Comparison of ENCODE assay signal across 8 cellular contexts in the genomic region with DNA sequence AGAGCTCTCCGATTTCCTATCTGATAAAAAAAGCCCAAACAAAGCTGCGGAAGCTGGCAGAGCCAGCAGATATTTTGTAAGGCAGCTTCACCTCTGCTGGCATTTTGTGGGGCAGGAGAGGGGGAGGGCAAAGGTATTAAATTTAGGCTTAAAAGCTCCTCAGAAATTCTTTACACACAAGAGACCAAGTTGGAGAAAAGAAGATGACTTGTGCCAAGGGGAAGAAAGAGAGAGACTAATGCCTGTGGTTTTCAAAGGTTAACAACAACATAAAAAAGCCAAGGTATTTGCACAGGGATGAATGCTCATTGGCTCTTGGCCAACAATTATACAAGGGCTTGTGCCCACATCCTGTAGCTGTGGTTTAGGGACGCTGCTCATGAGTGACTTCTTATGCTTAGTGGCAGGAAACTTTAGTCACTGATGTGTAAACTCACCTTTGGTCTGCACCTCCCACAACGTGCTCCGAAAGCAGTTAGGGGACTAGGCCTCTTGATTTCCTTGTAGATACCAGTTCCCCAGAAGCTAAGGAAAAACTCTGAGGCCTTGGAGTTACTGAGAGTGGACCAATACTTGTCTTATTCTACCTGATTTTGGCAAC.
DNase-seq lines count a peak whose midpoint lies in the region; ATAC-seq and TF ChIP-seq lines count a peak whose summit lies in the region.

No MANE protein-coding gene starts in this region.

- H3K4me1 ChIP-seq in Panc1 (ENCODE audit: control insufficient read depth, insufficient read depth, low read length), result peaks cover 19% of the 10 kb centered on the region

- no peaks in the 10 kb centered on the region for H3K36me3 ChIP-seq in Panc1 (ENCODE audit: control insufficient read depth, insufficient read depth, low read length)

- no peak for TF ChIP-seq CTCF in Panc1 (IDR thresholded peaks at IDR 0.05)

- DNase-seq in Caki2 (ENCODE audit: low read depth) (peak; percentile 98), HT1080 (ENCODE audit: low read depth) (peak; percentile 100), Panc1 (ENCODE audit: low read depth, low spot score) (peak; percentile 99), left lobe of liver (ENCODE audit: low spot score) (no peak), left ventricle myocardium superior (no peak)
- peak; percentile 38 to 52 for DNase-seq in activated T-helper 1 cell treated with anti-CD3 and anti-CD28 coated beads, Interleukin-2, amount 50 U/mL, for 16 hours (ENCODE audit: low read depth in 1 of 2, low spot score in 1 of 2)
- peak; percentile 34 to 45 for DNase-seq in stimulated activated CD8-positive, alpha-beta memory T cell treated with anti-CD3 and anti-CD28 coated beads, Interleukin-7, amount 100 ng/mL, for 1 hour (ENCODE audit: low read depth in 2 of 2)

- peak; percentile 100 for ATAC-seq in GM21447 (IDR thresholded peaks at IDR 0.05; ENCODE audit: unreplicated experiment)
- peak; percentile 100 for ATAC-seq in Panc1
- ATAC-seq in left lobe of liver, result peak; percentile 63
- ATAC-seq in left ventricle myocardium superior, result no peak

- H3K9me3 ChIP-seq in Panc1 (ENCODE audit: control insufficient read depth, insufficient read depth, low read depth, low read length), result 0 out of 2 replicates have a peak, but pooled peaks cover 4% of the 10 kb centered on the region

- peak overlapping the region; percentile 56 for H3K27ac ChIP-seq in Panc1 (ENCODE audit: low read length)

- no TSS peak for BruUV-seq in Panc1 (replicated peaks; lab: Mats Ljungman, UMichigan)

- CTCF ChIA-PET in Panc1 (lab: Charles Lee), result no interaction called here

- POLR2A ChIA-PET in Panc1 (lab: Charles Lee), result no interaction called here

- in situ Hi-C loops in Caki2 (cut with HindIII; ENCODE audit: low pct_unique_long_range_greater_than_20kb, low sequenced_read_pairs), result loop anchor here (5.0 kb wide), 1 partner anchor 42 kb away; no protein-coding TSS in a partner anchor
- in situ Hi-C loops in Panc1 (cut with HindIII; ENCODE audit: low pct_unique_long_range_greater_than_20kb, low sequenced_read_pairs), result no loop called here

- no peaks in the 10 kb centered on the region for H3K27me3 ChIP-seq in Panc1 (ENCODE audit: control insufficient read depth, insufficient read depth, low read length)

- intact Hi-C loops in Panc1 (cut with micrococcal nuclease; ENCODE audit: unreplicated experiment) (no loop called here), left ventricle myocardium superior (cut with micrococcal nuclease) (no loop called here)

- H3K4me3 ChIP-seq in Panc1 (ENCODE audit: low read depth in 2 of 2, low read length in 2 of 2), result no peak overlapping the region

Comparison
In these comparisons a context has a peak if more than half of its experiments do, and no peak if none do; other contexts are left out.
1. DNase-seq: peak in Caki2 (single experiment), HT1080 (single experiment), Panc1 (single experiment), activated T-helper 1 cell treated with anti-CD3 and anti-CD28 coated beads, Interleukin-2, amount 50 U/mL, for 16 hours (2 of 2) and stimulated activated CD8-positive, alpha-beta memory T cell treated with anti-CD3 and anti-CD28 coated beads, Interleukin-7, amount 100 ng/mL, for 1 hour (2 of 2); none in left lobe of liver (single experiment) and left ventricle myocardium superior (single experiment).